Comparison of ENCODE assay signal across 13 cellular contexts in the genomic region with DNA sequence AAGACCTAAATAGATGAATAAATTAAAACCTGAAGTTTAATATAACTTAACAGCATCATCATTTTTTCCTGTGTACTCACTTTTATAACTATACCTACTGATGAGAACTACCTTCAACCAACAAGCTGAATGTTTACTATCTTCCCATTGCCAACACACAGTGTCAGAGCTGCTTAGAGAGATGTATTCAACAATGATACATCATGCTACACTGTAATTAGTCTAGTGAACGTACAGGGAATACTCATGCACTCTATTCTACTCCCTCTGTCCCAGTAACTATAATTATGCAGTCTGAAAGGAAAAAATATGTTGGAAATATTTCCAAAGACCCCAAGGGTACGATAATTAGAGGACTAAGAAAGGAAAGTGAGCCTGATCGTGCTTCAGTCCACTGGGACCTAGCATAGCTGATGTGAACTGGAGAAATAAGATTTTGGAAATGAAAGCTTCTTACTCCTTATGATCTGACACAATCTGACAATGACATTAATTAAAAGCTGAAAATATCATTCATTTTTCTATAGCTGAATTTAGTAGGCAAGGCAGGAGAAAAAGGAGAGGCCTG. TPM values are rescaled to one million over a fixed set of nuclear protein-coding genes. Genes with fewer than 3 reads are reported as not detected.
DNase-seq lines count a peak whose midpoint lies in the region; ATAC-seq and TF ChIP-seq lines count a peak whose summit lies in the region.
"Had no signal": no experiment of that assay in that cellular context is flagged by ENCODE, and none has a peak within 500 bp of the region (broad histone marks: within the 10 kb centered on the region; RNA-seq: fewer than 3 reads in every experiment).

No MANE protein-coding gene starts in this region.

- H3F3A ChIP-seq in GM23338 (replicated peaks; ENCODE audit: low read depth), result no peaks in the 10 kb centered on the region; the same call in 1 of the 2 replicates

- H3K9me2 ChIP-seq in GM23338 (ENCODE audit: insufficient read depth), result peaks cover 11% of the 10 kb centered on the region; the same call in 1 of the 2 replicates

- H3K27me3 Mint-ChIP-seq in GM23338 (ENCODE audit: insufficient read depth, low read depth, poor library complexity) (peaks cover 2% of the 10 kb centered on the region), nephron (ENCODE audit: low read depth) (no peaks in the 10 kb centered on the region)
- H3K27me3 Mint-ChIP-seq in activated naive CD8-positive, alpha-beta T cell treated with anti-CD3 and anti-CD28 coated beads for 36 hours, result peaks cover 7% of the 10 kb centered on the region
- H3K27me3 Mint-ChIP-seq: CD4-positive, alpha-beta T cell had no signal

- H3K27me3 ChIP-seq in GM23338 (ENCODE audit: insufficient read depth), result no peaks in the 10 kb centered on the region

- peaks cover 21% of the 10 kb centered on the region for H3K36me3 Mint-ChIP-seq in GM23338 (ENCODE audit: low read depth)
- H3K36me3 Mint-ChIP-seq in nephron (ENCODE audit: low read depth), result no peaks in the 10 kb centered on the region
- peaks cover 1% of the 10 kb centered on the region for H3K36me3 Mint-ChIP-seq in activated naive CD8-positive, alpha-beta T cell treated with anti-CD3 and anti-CD28 coated beads for 36 hours

- POLR2A ChIA-PET in HEK293 (lab: Yijun Ruan, JAX), result no interaction called here

- peaks cover 68% of the 10 kb centered on the region for H3K4me1 Mint-ChIP-seq in GM23338
- peaks cover 17% of the 10 kb centered on the region for H3K4me1 Mint-ChIP-seq in nephron
- H3K4me1 Mint-ChIP-seq in activated naive CD8-positive, alpha-beta T cell treated with anti-CD3 and anti-CD28 coated beads for 36 hours, result no peaks in the 10 kb centered on the region
- H3K4me1 Mint-ChIP-seq: B cell had no signal

- peaks cover 8% of the 10 kb centered on the region; the same call in 2 of the 3 replicates for H3K9me3 Mint-ChIP-seq in GM23338
- no peaks in the 10 kb centered on the region for H3K9me3 Mint-ChIP-seq in nephron
- peaks cover 1% of the 10 kb centered on the region for H3K9me3 Mint-ChIP-seq in activated naive CD8-positive, alpha-beta T cell treated with anti-CD3 and anti-CD28 coated beads for 36 hours
- H3K9me3 Mint-ChIP-seq: CD4-positive, alpha-beta T cell had no signal

- no peaks in the 10 kb centered on the region for H3K9me3 ChIP-seq in HEK293 (ENCODE audit: control insufficient read depth, insufficient read depth, low read depth, low read length)

- no peak overlapping the region for H3K4me3 Mint-ChIP-seq in GM23338
- no peak overlapping the region for H3K4me3 Mint-ChIP-seq in nephron
- no peak overlapping the region for H3K4me3 Mint-ChIP-seq in activated naive CD8-positive, alpha-beta T cell treated with anti-CD3 and anti-CD28 coated beads for 36 hours
- H3K4me3 Mint-ChIP-seq: B cell; CD4-positive, alpha-beta T cell had no signal

- ATAC-seq in GM23338, result no peak
- ATAC-seq in GM21737 (IDR thresholded peaks at IDR 0.05; ENCODE audit: unreplicated experiment), result no peak

- DNase-seq in GM23338 (ENCODE audit: low spot score), result no peak
- peak; percentile 90 for DNase-seq in NCI-H69 (lab: John Stamatoyannopoulos, UW)
- DNase-seq in foreskin fibroblast, result no peak
- no peak for DNase-seq in activated naive CD8-positive, alpha-beta T cell treated with anti-CD3 and anti-CD28 coated beads for 36 hours
- no peak for DNase-seq in iPS-NIHi7 (ENCODE audit: extremely low spot score)
- DNase-seq: C1 segment of cervical spinal cord; Calu3; CD4-positive, alpha-beta T cell; DMS 273 treated with DMSO at 0.1 percent for 48 hours had no signal

- peak overlapping the region; percentile 74 for H3K27ac Mint-ChIP-seq in GM23338
- peak overlapping the region; percentile 25 to 48 (median 31) for H3K27ac Mint-ChIP-seq in nephron
- no peak overlapping the region for H3K27ac Mint-ChIP-seq in activated naive CD8-positive, alpha-beta T cell treated with anti-CD3 and anti-CD28 coated beads for 36 hours
- H3K27ac Mint-ChIP-seq: B cell; CD4-positive, alpha-beta T cell had no signal

- H3K27ac ChIP-seq in GM23338 (ENCODE audit: low read depth) (peak overlapping the region; percentile 57), HEK293 (ENCODE audit: extremely low read depth, low read depth, low read length) (no peak overlapping the region)

- H3K4me1 ChIP-seq in GM23338 (ENCODE audit: insufficient read depth) (peaks cover 53% of the 10 kb centered on the region), HEK293 (ENCODE audit: control insufficient read depth, insufficient read depth, low read length) (no peaks in the 10 kb centered on the region)

- H2AFZ ChIP-seq in GM23338, result no peak overlapping the region

- no peak overlapping the region for H3K4me3 ChIP-seq in GM23338
- H3K4me3 ChIP-seq in HEK293 (ENCODE audit: low read depth, low read length), result no peak overlapping the region
- H3K4me3 ChIP-seq in foreskin fibroblast (ENCODE audit: low read depth in 1 of 2, low read length in 2 of 2), result no peak overlapping the region

- peaks cover 100% of the 10 kb centered on the region for H3K79me2 ChIP-seq in GM23338 (replicated peaks; ENCODE audit: insufficient read depth)

- no peaks in the 10 kb centered on the region for H3K36me3 ChIP-seq in GM23338 (ENCODE audit: insufficient read depth)
- no peaks in the 10 kb centered on the region for H3K36me3 ChIP-seq in HEK293 (ENCODE audit: control insufficient read depth in 2 of 2, insufficient read depth in 1 of 2, low read length in 2 of 2)

- H3K4me2 ChIP-seq in GM23338, result no peak overlapping the region; the same call in 1 of the 2 replicates

- CTCF ChIA-PET in HEK293 (lab: Yijun Ruan, JAX), result no interaction called here

- TF ChIP-seq CTCF in GM23338 (conservative IDR thresholded peaks at IDR 0.05; ENCODE audit: low read depth in 2 of 2), result no peak
- no peak for TF ChIP-seq CTCF in HEK293 (tag by site-specific recombination; IDR thresholded peaks at IDR 0.05)
- TF ChIP-seq CTCF in nephron (IDR thresholded peaks at IDR 0.05; ENCODE audit: unreplicated experiment in 3 of 3), result no peak
- no peak for TF ChIP-seq CTCF in foreskin fibroblast (IDR thresholded peaks at IDR 0.05; ENCODE audit: low read depth, low read length)

- H4K20me1 ChIP-seq in GM23338 (replicated peaks; ENCODE audit: insufficient read depth), result peaks cover 26% of the 10 kb centered on the region

TF ChIP-seq in GM23338, 12 proteins besides CTCF, POLR2A, EP300 and RAD21 (continues in another document):
- no peak for TF ChIP-seq POLR2AphosphoS5 (IDR thresholded peaks at IDR 0.05; ENCODE audit: low read depth)
- no peak for TF ChIP-seq ZNF114 (CRISPR knock-in tag; IDR thresholded peaks at IDR 0.05)
- no peak for TF ChIP-seq EZH2 (IDR thresholded peaks at IDR 0.05; ENCODE audit: low read depth, unreplicated experiment)
- no peak for TF ChIP-seq NANOG (IDR thresholded peaks at IDR 0.05; ENCODE audit: borderline replicate concordance)
- TF ChIP-seq STAT1 (IDR thresholded peaks at IDR 0.05; ENCODE audit: unreplicated experiment), result no peak
- no peak for TF ChIP-seq JUNB (IDR thresholded peaks at IDR 0.05; ENCODE audit: unreplicated experiment)
- TF ChIP-seq, protein P1, sequence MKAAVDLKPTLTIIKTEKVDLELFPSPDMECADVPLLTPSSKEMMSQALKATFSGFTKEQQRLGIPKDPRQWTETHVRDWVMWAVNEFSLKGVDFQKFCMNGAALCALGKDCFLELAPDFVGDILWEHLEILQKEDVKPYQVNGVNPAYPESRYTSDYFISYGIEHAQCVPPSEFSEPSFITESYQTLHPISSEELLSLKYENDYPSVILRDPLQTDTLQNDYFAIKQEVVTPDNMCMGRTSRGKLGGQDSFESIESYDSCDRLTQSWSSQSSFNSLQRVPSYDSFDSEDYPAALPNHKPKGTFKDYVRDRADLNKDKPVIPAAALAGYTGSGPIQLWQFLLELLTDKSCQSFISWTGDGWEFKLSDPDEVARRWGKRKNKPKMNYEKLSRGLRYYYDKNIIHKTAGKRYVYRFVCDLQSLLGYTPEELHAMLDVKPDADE (IDR thresholded peaks at IDR 0.05), result no peak

TF ChIP-seq in HEK293, 187 proteins besides CTCF, POLR2A, EP300 and RAD21:
- TF ChIP-seq SP7 (tag by site-specific recombination; IDR thresholded peaks at IDR 0.05) (peak; percentile 51; the same call in 1 of the 2 replicates), BCL11A (tag by site-specific recombination; IDR thresholded peaks at IDR 0.05; ENCODE audit: low read depth) (no peak), ZNF610 (tag by site-specific recombination; IDR thresholded peaks at IDR 0.05; ENCODE audit: borderline replicate concordance) (no peak)

RNA-seq across cellular contexts. Expression of a gene that starts 36.9 kb away (rescaled TPM):
- total RNA-seq in GM23338 (2014; rRNA removed; shearing (Covaris generic)), result 0.70 and 2.1 TPM in 2 replicates
- polyA plus RNA-seq in GM23338 (2016; fragmentation: Nextera tagmentation; extraction: Ambion mirVana), result 0.68 and 0.92 TPM in 2 replicates
- total RNA-seq in activated naive CD8-positive, alpha-beta T cell treated with anti-CD3 and anti-CD28 coated beads for 36 hours, result under 1 TPM; 0.62 to 0.74 TPM
